2 cellular contexts compared by ENCODE assay signal in the genomic region with DNA sequence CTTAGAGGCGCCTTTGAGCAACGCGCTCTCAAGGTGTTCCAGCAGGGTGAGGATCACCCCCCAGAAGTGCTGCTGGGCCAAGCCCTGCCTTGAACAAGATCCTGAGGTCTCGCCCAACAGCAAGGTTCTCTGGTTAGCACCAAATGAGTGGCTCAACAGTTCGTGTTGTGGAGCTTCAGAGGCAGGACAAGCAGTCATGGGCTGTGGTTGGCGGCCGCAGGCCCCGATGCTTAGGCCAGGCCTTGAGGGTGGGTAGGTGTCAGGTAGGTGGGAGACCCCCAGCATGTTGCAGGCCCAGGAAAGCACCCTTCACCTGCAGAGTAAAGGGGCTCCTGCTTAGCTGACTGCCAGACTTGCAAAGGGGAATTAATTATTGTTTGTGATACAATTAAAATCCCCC.
TF ChIP-seq lines count a peak whose summit lies in the region.

No MANE protein-coding gene starts in this region.

TF ChIP-seq in SK-N-SH, 30 proteins besides CTCF, POLR2A, EP300 and RAD21 (continued from another document):
- TF ChIP-seq, protein P1, sequence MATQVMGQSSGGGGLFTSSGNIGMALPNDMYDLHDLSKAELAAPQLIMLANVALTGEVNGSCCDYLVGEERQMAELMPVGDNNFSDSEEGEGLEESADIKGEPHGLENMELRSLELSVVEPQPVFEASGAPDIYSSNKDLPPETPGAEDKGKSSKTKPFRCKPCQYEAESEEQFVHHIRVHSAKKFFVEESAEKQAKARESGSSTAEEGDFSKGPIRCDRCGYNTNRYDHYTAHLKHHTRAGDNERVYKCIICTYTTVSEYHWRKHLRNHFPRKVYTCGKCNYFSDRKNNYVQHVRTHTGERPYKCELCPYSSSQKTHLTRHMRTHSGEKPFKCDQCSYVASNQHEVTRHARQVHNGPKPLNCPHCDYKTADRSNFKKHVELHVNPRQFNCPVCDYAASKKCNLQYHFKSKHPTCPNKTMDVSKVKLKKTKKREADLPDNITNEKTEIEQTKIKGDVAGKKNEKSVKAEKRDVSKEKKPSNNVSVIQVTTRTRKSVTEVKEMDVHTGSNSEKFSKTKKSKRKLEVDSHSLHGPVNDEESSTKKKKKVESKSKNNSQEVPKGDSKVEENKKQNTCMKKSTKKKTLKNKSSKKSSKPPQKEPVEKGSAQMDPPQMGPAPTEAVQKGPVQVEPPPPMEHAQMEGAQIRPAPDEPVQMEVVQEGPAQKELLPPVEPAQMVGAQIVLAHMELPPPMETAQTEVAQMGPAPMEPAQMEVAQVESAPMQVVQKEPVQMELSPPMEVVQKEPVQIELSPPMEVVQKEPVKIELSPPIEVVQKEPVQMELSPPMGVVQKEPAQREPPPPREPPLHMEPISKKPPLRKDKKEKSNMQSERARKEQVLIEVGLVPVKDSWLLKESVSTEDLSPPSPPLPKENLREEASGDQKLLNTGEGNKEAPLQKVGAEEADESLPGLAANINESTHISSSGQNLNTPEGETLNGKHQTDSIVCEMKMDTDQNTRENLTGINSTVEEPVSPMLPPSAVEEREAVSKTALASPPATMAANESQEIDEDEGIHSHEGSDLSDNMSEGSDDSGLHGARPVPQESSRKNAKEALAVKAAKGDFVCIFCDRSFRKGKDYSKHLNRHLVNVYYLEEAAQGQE (IDR thresholded peaks at IDR 0.05; ENCODE audit: low read depth, low read length), result no peak
- TF ChIP-seq TAF1 (IDR thresholded peaks at IDR 0.05; ENCODE audit: borderline replicate concordance, low read depth, low read length), result no peak
- TF ChIP-seq, protein P2, sequence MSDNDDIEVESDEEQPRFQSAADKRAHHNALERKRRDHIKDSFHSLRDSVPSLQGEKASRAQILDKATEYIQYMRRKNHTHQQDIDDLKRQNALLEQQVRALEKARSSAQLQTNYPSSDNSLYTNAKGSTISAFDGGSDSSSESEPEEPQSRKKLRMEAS (IDR thresholded peaks at IDR 0.05; ENCODE audit: low read depth), result no peak
- no peak for TF ChIP-seq MXI1 (IDR thresholded peaks at IDR 0.05; ENCODE audit: low read depth, low read length)
- TF ChIP-seq NRF1 (IDR thresholded peaks at IDR 0.05; ENCODE audit: low read depth, low read length), result no peak
- no peak for TF ChIP-seq EZH2phosphoT487 (IDR thresholded peaks at IDR 0.05; ENCODE audit: borderline replicate concordance, low read depth)
- TF ChIP-seq GATA2 (CRISPR knock-in tag; IDR thresholded peaks at IDR 0.05), result no peak
- TF ChIP-seq CHD2 (IDR thresholded peaks at IDR 0.05; ENCODE audit: low read length, partially characterized antibody), result no peak
- no peak for TF ChIP-seq FOSL2 (IDR thresholded peaks at IDR 0.05; ENCODE audit: borderline replicate concordance, low read depth)
- TF ChIP-seq FOXM1 (IDR thresholded peaks at IDR 0.05; ENCODE audit: low read depth), result no peak
- TF ChIP-seq GABPA (IDR thresholded peaks at IDR 0.05; ENCODE audit: low read depth), result no peak
- TF ChIP-seq, protein P3, sequence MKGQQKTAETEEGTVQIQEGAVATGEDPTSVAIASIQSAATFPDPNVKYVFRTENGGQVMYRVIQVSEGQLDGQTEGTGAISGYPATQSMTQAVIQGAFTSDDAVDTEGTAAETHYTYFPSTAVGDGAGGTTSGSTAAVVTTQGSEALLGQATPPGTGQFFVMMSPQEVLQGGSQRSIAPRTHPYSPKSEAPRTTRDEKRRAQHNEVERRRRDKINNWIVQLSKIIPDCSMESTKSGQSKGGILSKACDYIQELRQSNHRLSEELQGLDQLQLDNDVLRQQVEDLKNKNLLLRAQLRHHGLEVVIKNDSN (IDR thresholded peaks at IDR 0.05; ENCODE audit: borderline replicate concordance, low read depth), result no peak
- TF ChIP-seq, protein P4, sequence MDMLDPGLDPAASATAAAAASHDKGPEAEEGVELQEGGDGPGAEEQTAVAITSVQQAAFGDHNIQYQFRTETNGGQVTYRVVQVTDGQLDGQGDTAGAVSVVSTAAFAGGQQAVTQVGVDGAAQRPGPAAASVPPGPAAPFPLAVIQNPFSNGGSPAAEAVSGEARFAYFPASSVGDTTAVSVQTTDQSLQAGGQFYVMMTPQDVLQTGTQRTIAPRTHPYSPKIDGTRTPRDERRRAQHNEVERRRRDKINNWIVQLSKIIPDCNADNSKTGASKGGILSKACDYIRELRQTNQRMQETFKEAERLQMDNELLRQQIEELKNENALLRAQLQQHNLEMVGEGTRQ (IDR thresholded peaks at IDR 0.05; ENCODE audit: borderline replicate concordance, low read depth, low read length), result no peak
- TF ChIP-seq MEF2A (IDR thresholded peaks at IDR 0.05; ENCODE audit: borderline replicate concordance, low read depth), result no peak
- TF ChIP-seq SMC3 (IDR thresholded peaks at IDR 0.05; ENCODE audit: low read depth, low read length), result no peak
- no peak for TF ChIP-seq JUND (IDR thresholded peaks at IDR 0.05)
- TF ChIP-seq, protein P5, sequence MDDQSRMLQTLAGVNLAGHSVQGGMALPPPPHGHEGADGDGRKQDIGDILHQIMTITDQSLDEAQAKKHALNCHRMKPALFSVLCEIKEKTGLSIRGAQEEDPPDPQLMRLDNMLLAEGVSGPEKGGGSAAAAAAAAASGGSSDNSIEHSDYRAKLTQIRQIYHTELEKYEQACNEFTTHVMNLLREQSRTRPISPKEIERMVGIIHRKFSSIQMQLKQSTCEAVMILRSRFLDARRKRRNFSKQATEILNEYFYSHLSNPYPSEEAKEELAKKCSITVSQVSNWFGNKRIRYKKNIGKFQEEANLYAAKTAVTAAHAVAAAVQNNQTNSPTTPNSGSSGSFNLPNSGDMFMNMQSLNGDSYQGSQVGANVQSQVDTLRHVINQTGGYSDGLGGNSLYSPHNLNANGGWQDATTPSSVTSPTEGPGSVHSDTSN (IDR thresholded peaks at IDR 0.05), result no peak
TF ChIP-seq in SK-N-SH: peak in this region for 0.

TF ChIP-seq in SK-N-SH treated with all-trans-retinoic acid at 6 μM for 48 hours, 23 proteins besides CTCF, POLR2A, EP300 and RAD21 (continued from another document):
- TF ChIP-seq, protein P6, sequence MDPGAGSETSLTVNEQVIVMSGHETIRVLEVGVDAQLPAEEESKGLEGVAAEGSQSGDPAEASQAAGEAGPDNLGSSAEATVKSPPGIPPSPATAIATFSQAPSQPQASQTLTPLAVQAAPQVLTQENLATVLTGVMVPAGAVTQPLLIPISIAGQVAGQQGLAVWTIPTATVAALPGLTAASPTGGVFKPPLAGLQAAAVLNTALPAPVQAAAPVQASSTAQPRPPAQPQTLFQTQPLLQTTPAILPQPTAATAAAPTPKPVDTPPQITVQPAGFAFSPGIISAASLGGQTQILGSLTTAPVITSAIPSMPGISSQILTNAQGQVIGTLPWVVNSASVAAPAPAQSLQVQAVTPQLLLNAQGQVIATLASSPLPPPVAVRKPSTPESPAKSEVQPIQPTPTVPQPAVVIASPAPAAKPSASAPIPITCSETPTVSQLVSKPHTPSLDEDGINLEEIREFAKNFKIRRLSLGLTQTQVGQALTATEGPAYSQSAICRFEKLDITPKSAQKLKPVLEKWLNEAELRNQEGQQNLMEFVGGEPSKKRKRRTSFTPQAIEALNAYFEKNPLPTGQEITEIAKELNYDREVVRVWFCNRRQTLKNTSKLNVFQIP (CRISPR knock-in tag; IDR thresholded peaks at IDR 0.05; ENCODE audit: borderline replicate concordance, low read depth), result no peak
- TF ChIP-seq TOX (CRISPR knock-in tag; IDR thresholded peaks at IDR 0.05; ENCODE audit: borderline replicate concordance), result no peak
- TF ChIP-seq, protein P7, sequence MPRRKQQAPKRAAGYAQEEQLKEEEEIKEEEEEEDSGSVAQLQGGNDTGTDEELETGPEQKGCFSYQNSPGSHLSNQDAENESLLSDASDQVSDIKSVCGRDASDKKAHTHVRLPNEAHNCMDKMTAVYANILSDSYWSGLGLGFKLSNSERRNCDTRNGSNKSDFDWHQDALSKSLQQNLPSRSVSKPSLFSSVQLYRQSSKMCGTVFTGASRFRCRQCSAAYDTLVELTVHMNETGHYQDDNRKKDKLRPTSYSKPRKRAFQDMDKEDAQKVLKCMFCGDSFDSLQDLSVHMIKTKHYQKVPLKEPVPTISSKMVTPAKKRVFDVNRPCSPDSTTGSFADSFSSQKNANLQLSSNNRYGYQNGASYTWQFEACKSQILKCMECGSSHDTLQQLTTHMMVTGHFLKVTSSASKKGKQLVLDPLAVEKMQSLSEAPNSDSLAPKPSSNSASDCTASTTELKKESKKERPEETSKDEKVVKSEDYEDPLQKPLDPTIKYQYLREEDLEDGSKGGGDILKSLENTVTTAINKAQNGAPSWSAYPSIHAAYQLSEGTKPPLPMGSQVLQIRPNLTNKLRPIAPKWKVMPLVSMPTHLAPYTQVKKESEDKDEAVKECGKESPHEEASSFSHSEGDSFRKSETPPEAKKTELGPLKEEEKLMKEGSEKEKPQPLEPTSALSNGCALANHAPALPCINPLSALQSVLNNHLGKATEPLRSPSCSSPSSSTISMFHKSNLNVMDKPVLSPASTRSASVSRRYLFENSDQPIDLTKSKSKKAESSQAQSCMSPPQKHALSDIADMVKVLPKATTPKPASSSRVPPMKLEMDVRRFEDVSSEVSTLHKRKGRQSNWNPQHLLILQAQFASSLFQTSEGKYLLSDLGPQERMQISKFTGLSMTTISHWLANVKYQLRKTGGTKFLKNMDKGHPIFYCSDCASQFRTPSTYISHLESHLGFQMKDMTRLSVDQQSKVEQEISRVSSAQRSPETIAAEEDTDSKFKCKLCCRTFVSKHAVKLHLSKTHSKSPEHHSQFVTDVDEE (CRISPR knock-in tag; IDR thresholded peaks at IDR 0.05), result no peak
- no peak for TF ChIP-seq ZFP30 (CRISPR knock-in tag; IDR thresholded peaks at IDR 0.05)
- TF ChIP-seq ZNF8 (CRISPR knock-in tag; IDR thresholded peaks at IDR 0.05), result no peak
- no peak for TF ChIP-seq RARB (CRISPR knock-in tag; IDR thresholded peaks at IDR 0.05)
- TF ChIP-seq OSR1 (CRISPR knock-in tag; IDR thresholded peaks at IDR 0.05), result no peak
- TF ChIP-seq CSDC2 (CRISPR knock-in tag; IDR thresholded peaks at IDR 0.05), result no peak
- no peak for TF ChIP-seq PPARA (CRISPR knock-in tag; IDR thresholded peaks at IDR 0.05; ENCODE audit: borderline replicate concordance)
- no peak for TF ChIP-seq ZFP3 (CRISPR knock-in tag; IDR thresholded peaks at IDR 0.05)
- TF ChIP-seq ZNF70 (CRISPR knock-in tag; IDR thresholded peaks at IDR 0.05), result no peak
TF ChIP-seq in SK-N-SH treated with all-trans-retinoic acid at 6 μM for 48 hours: peak in this region for 0.
